In genomic region chr13:35954207-35954560, GRCh38 we compare ENCODE assay signal across 2 cellular contexts.
TF ChIP-seq lines count a peak whose summit lies in the region.

No MANE protein-coding gene starts in this region.

TF ChIP-seq in SK-N-SH treated with all-trans-retinoic acid at 6 μM for 48 hours, 23 proteins besides CTCF, POLR2A, EP300 and RAD21 (continued from another document):
- TF ChIP-seq PATZ1 (CRISPR knock-in tag; IDR thresholded peaks at IDR 0.05; ENCODE audit: borderline replicate concordance): no peak
- no peak for TF ChIP-seq SNAI2 (CRISPR knock-in tag; IDR thresholded peaks at IDR 0.05)
- TF ChIP-seq CREB5 (CRISPR knock-in tag; IDR thresholded peaks at IDR 0.05; ENCODE audit: low read depth): no peak
- no peak for TF ChIP-seq ZC3H10 (CRISPR knock-in tag; IDR thresholded peaks at IDR 0.05)
- TF ChIP-seq CSRNP3 (CRISPR knock-in tag; IDR thresholded peaks at IDR 0.05): no peak
- no peak for TF ChIP-seq ZNF70 (CRISPR knock-in tag; IDR thresholded peaks at IDR 0.05)
- no peak for TF ChIP-seq ZNF8 (CRISPR knock-in tag; IDR thresholded peaks at IDR 0.05)
- no peak for TF ChIP-seq ESRRG (CRISPR knock-in tag; IDR thresholded peaks at IDR 0.05)
- no peak for TF ChIP-seq TSHZ2 (CRISPR knock-in tag; IDR thresholded peaks at IDR 0.05)

TF ChIP-seq in neural cell, 6 proteins besides CTCF, POLR2A, EP300 and RAD21 (continued from another document):
- no peak for TF ChIP-seq SMC3 (conservative IDR thresholded peaks at IDR 0.05; ENCODE audit: poor library complexity)
